In genomic region chr11:93741094-93741881, GRCh38 we compare ENCODE assay signal across 7 cellular contexts. TPM values are rescaled to one million over a fixed set of nuclear protein-coding genes. Genes with fewer than 3 reads are reported as not detected.
DNase-seq lines count a peak whose midpoint lies in the region; ATAC-seq, FAIRE-seq and TF ChIP-seq lines count a peak whose summit lies in the region.

Gene C11orf54 (plus strand): TSS chr11:93741672. CDS start chr11:93747394, 5,722 bp downstream.
Gene TAF1D (minus strand): TSS chr11:93741495. CDS start chr11:93739304, 2,191 bp downstream.

- no peaks in the 10 kb centered on the region for H3K27me3 ChIP-seq in hepatocyte

- peaks cover 68% of the 10 kb centered on the region for H3K79me2 ChIP-seq in hepatocyte

- H3K4me3 ChIP-seq in astrocyte of the cerebellum (ENCODE audit: low read depth, low read length): peak within 1 kb of the TSS; percentile 94
- peak within 1 kb of the TSS; percentile 56 for H3K4me3 ChIP-seq in hepatocyte

- TF ChIP-seq CTCF in astrocyte of the cerebellum (IDR thresholded peaks at IDR 0.05; ENCODE audit: low read depth, low read length, missing control alignments) (peak; percentile 3), hepatocyte (IDR thresholded peaks at IDR 0.05; ENCODE audit: poor library complexity) (no peak)

- FAIRE-seq in GM18507 (lab: Jason Lieb, UNC): peak; percentile 95

- peaks cover 41% of the 10 kb centered on the region for H4K20me1 ChIP-seq in hepatocyte (ENCODE audit: insufficient read depth, poor library complexity, severe bottlenecking)

- WGBS in hepatocyte (ENCODE audit: low lambda C conversion rate, missing lambda C conversion rate): 2% methylated on average over 58 of the region's 65 CpGs

- H2AFZ ChIP-seq in hepatocyte: peak within 1 kb of the TSS; percentile 59

- DNase-seq in GM18507 (ENCODE audit: extremely low spot score, insufficient read length, low read depth): peak; percentile 75
- DNase-seq in NCI-H2029 treated with DMSO at 0.1 percent for 48 hours (lab: John Stamatoyannopoulos, UW): peak; percentile 93
- DNase-seq in T-helper 9 cell: peak; percentile 92
- DNase-seq in astrocyte of the cerebellum (ENCODE audit: low read depth): peak; percentile 96
- peak; percentile 99 for DNase-seq in hepatocyte (ENCODE audit: low spot score)
- peak; percentile 98 for DNase-seq in retina

- peak within 1 kb of the TSS; percentile 82 for H3K4me2 ChIP-seq in hepatocyte

- no peaks in the 10 kb centered on the region for H3K9me3 ChIP-seq in hepatocyte (ENCODE audit: low read depth)

- H3K4me1 ChIP-seq in hepatocyte (ENCODE audit: insufficient read depth): peaks cover 35% of the 10 kb centered on the region

- in situ Hi-C loops in astrocyte of the cerebellum (cut with HindIII; ENCODE audit: low sequenced_read_pairs): no loop called here

- peak within 1 kb of the TSS; percentile 97 for H3K27ac ChIP-seq in hepatocyte

- H3K36me3 ChIP-seq in hepatocyte (replicated peaks; ENCODE audit: insufficient read depth, low read depth): peaks cover 20% of the 10 kb centered on the region

- ATAC-seq in HG02981 (IDR thresholded peaks at IDR 0.05; ENCODE audit: unreplicated experiment): peak; percentile 80

- no peaks in the 10 kb centered on the region for H3K9me2 ChIP-seq in hepatocyte (replicated peaks; ENCODE audit: insufficient read depth)

RNA-seq across cellular contexts. Expression of gene C11orf54, which starts in this region (rescaled TPM):
- total RNA-seq in hepatocyte: 72.0 and 75.6 TPM in 2 replicates
- polyA plus RNA-seq in hepatocyte: 31.1 and 32.9 TPM in 2 replicates

RNA-seq across cellular contexts. Expression of gene TAF1D, which starts in this region (rescaled TPM):
- 240 and 318 TPM in 2 replicates for total RNA-seq in hepatocyte
- 42.1 and 51.9 TPM in 2 replicates for polyA plus RNA-seq in hepatocyte

Comparison
In these comparisons a context has a peak if more than half of its experiments do, and no peak if none do; other contexts are left out.
1. Peak in every context shown above with its lines: DNase-seq, ATAC-seq, H3K4me3 ChIP-seq and H3K27ac ChIP-seq.